1 cellular context compared by ENCODE assay signal in genomic region chr1:184359909-184360308, GRCh38.
TF ChIP-seq lines count a peak whose summit lies in the region.

No MANE protein-coding gene starts in this region.

TF ChIP-seq in GM23338, 12 proteins besides CTCF, POLR2A, EP300 and RAD21 (continued from another document):
- TF ChIP-seq ZNF462 (CRISPR knock-in tag; IDR thresholded peaks at IDR 0.05) (no peak), ETS1 (IDR thresholded peaks at IDR 0.05) (no peak), STAT1 (IDR thresholded peaks at IDR 0.05; ENCODE audit: unreplicated experiment) (no peak), ZNF114 (CRISPR knock-in tag; IDR thresholded peaks at IDR 0.05) (no peak), NANOG (IDR thresholded peaks at IDR 0.05; ENCODE audit: borderline replicate concordance) (no peak), EZH2phosphoT487 (IDR thresholded peaks at IDR 0.05; ENCODE audit: unreplicated experiment) (no peak), EZH2 (IDR thresholded peaks at IDR 0.05; ENCODE audit: low read depth, unreplicated experiment) (no peak), ZNF331 (CRISPR knock-in tag; IDR thresholded peaks at IDR 0.05; ENCODE audit: low read depth) (no peak)
